In genomic region chr11:11966826-11967668, GRCh38 we compare ENCODE assay signal across 8 cellular contexts. TPM values are rescaled to one million over a fixed set of nuclear protein-coding genes. Genes with fewer than 3 reads are reported as not detected.
DNase-seq lines count a peak whose midpoint lies in the region; ATAC-seq, FAIRE-seq and TF ChIP-seq lines count a peak whose summit lies in the region.

No MANE protein-coding gene starts in this region.

- intact Hi-C loops in adrenal gland (cut with DNase I), result no loop called here

- peak; percentile 56 to 82 (median 76) for TF ChIP-seq CTCF in adrenal gland (IDR thresholded peaks at IDR 0.05)

- ATAC-seq in GM21576 (IDR thresholded peaks at IDR 0.05; ENCODE audit: unreplicated experiment) (peak; percentile 96), HG02970 (IDR thresholded peaks at IDR 0.05; ENCODE audit: low FRiP score, unreplicated experiment) (no peak)

- H3K27ac ChIP-seq in adrenal gland, result no peak overlapping the region

- no peak overlapping the region for H3K4me3 ChIP-seq in Jurkat, Clone E6-1 (ENCODE audit: low read length)
- H3K4me3 ChIP-seq in adrenal gland, result no peak overlapping the region

- H3K36me3 ChIP-seq in adrenal gland (replicated peaks in 1 of 2), result peaks cover 0 to 6% of the 10 kb centered on the region in 2 donors

- H3K27me3 ChIP-seq in adrenal gland, result no peaks in the 10 kb centered on the region

- 61 to 65% (median 64%) methylated on average over 10 to 15 of the region's 15 CpGs for WGBS in adrenal gland, 4 donors

- DNase-seq in Jurkat, Clone E6-1 (ENCODE audit: low read depth, low spot score), result peak; percentile 55
- DNase-seq in SW480 (ENCODE audit: low spot score) (peak; percentile 67), adrenal gland (peak; percentile 72 to 93 (median 87)), iPS DF 4.7 (ENCODE audit: extremely low read depth, low spot score) (peak; percentile 49)
- peak; percentile 14 to 34 for DNase-seq in stimulated activated CD4-positive, alpha-beta T cell treated with anti-CD3 and anti-CD28 coated beads, Interleukin-1b, Interleukin-23, amount 100 ng/mL, for 1 hour (ENCODE audit: low read depth in 2 of 2)

- no peak for TF ChIP-seq POLR2A in adrenal gland (IDR thresholded peaks at IDR 0.05)

- no peaks in the 10 kb centered on the region for H3K4me1 ChIP-seq in adrenal gland (replicated peaks in 1 of 2)

- no peaks in the 10 kb centered on the region for H3K9me3 ChIP-seq in adrenal gland (replicated peaks in 1 of 3)

- FAIRE-seq in G401.6 (lab: Jason Lieb, UNC), result peak; percentile 34

RNA-seq across cellular contexts. Expression of gene DKK3, which starts 41.4 kb away (rescaled TPM):
- polyA plus RNA-seq in Jurkat, Clone E6-1 (2012; ENCODE audit: insufficient read depth, insufficient read length), result 0.95 TPM
- 100 to 1,000 TPM in 5 of 8 donors, 10 to 100 TPM in 3; 57.9 to 330 (median 113) TPM for total RNA-seq in adrenal gland
- polyA plus RNA-seq in adrenal gland, result 100 to 1,000 TPM in 1 of 3 donors, 10 to 100 TPM in 2; 73.6 to 175 (median 74.6) TPM

Comparison
In these comparisons a context has a peak if more than half of its experiments do, and no peak if none do; other contexts are left out.
1. DNase-seq: peak in every context shown above with its lines; median percentile 87 in adrenal gland; 67 in SW480; 55 in Jurkat, Clone E6-1; 49 in iPS DF 4.7; 24 in stimulated activated CD4-positive, alpha-beta T cell treated with anti-CD3 and anti-CD28 coated beads, Interleukin-1b, Interleukin-23, amount 100 ng/mL, for 1 hour.